ENCODE assay signal across 8 cellular contexts in the genomic region with DNA sequence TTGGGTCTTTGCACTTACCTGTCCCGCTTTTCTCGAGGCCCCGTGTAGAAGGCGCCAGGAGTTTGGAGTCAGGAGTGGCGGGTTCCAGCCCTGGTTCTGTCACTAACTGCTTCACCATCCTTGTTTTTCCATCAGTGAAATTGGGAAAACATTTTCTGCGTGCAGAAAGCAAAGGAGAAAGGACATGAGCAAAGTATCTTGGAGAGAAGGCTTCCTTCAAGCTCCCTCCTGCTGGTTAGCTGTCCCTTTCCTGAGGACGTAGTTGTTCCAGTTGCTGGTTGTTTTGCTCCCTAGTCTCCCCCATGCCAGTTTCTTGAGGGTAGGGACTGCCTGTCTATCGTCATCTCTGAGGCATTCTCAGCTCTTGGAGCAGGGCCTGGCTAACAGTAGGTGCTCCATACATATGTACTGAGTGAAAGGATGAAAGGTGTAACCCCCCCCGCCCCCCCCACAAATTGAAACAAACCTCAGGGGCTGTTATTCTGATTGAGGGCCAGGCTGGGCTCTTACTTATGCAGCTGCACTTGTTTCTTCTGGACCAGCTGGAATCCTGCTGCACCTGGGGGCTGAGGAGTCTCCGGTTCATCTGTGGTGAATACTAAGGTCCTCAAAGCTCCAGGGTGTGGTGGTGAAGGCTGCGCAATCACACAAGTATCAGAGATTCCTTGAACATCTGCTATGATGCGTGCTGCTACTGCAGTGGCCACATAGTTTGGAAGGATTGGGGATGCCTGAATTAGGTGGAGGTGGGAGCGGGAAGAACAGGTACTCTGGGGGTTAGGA.
DNase-seq lines count a peak whose midpoint lies in the region; ATAC-seq and TF ChIP-seq lines count a peak whose summit lies in the region.

No MANE protein-coding gene starts in this region.

- H3K9me3 ChIP-seq in mucosa of stomach (ENCODE audit: control insufficient read depth, low read length), result no peaks in the 10 kb centered on the region

- peaks cover 17% of the 10 kb centered on the region for H3K4me1 ChIP-seq in mucosa of stomach (ENCODE audit: control insufficient read depth, insufficient read depth, low read length)

- in situ Hi-C loops in brain microvascular endothelial cell (cut with HindIII; ENCODE audit: low pct_ligation_motif_present, low sequenced_read_pairs), result no loop called here

- peak overlapping the region; percentile 63 for H3K27ac ChIP-seq in brain microvascular endothelial cell

- ATAC-seq in HG03457 (IDR thresholded peaks at IDR 0.05; ENCODE audit: unreplicated experiment) (peak; percentile 1), GM21515 (IDR thresholded peaks at IDR 0.05; ENCODE audit: unreplicated experiment) (no peak)

- H3K27me3 ChIP-seq in brain microvascular endothelial cell (replicated peaks), result no peaks in the 10 kb centered on the region
- no peaks in the 10 kb centered on the region for H3K27me3 ChIP-seq in mucosa of stomach (ENCODE audit: control insufficient read depth, insufficient read depth, low read length)

- TF ChIP-seq CTCF in brain microvascular endothelial cell (IDR thresholded peaks at IDR 0.05; ENCODE audit: low read depth, low read length, missing control alignments), result no peak

- H3K36me3 ChIP-seq in brain microvascular endothelial cell (replicated peaks) (no peaks in the 10 kb centered on the region), mucosa of stomach (ENCODE audit: control insufficient read depth, insufficient read depth, low read length) (no peaks in the 10 kb centered on the region)

- DNase-seq in EH (ENCODE audit: low read depth) (peak; percentile 15), brain microvascular endothelial cell (no peak), NOMO-1 treated with dmso at 0.1 percent for 144 hours (lab: John Stamatoyannopoulos, UW; ENCODE audit: unreplicated experiment) (no peak), SKM-1 treated with dmso at 0.1 percent for 144 hours (lab: John Stamatoyannopoulos, UW; ENCODE audit: unreplicated experiment) (no peak), NCI-H1105 treated with DMSO at 0.1 percent for 48 hours (lab: John Stamatoyannopoulos, UW) (no peak)

- H3K4me3 ChIP-seq in brain microvascular endothelial cell (ENCODE audit: low read depth, low read length) (peak overlapping the region; percentile 92), mucosa of stomach (ENCODE audit: low read length) (peak overlapping the region; percentile 83)

- H3K9ac ChIP-seq in mucosa of stomach (ENCODE audit: low read length), result peak overlapping the region; percentile 75
